ENCODE assay signal across 8 cellular contexts in the genomic region with DNA sequence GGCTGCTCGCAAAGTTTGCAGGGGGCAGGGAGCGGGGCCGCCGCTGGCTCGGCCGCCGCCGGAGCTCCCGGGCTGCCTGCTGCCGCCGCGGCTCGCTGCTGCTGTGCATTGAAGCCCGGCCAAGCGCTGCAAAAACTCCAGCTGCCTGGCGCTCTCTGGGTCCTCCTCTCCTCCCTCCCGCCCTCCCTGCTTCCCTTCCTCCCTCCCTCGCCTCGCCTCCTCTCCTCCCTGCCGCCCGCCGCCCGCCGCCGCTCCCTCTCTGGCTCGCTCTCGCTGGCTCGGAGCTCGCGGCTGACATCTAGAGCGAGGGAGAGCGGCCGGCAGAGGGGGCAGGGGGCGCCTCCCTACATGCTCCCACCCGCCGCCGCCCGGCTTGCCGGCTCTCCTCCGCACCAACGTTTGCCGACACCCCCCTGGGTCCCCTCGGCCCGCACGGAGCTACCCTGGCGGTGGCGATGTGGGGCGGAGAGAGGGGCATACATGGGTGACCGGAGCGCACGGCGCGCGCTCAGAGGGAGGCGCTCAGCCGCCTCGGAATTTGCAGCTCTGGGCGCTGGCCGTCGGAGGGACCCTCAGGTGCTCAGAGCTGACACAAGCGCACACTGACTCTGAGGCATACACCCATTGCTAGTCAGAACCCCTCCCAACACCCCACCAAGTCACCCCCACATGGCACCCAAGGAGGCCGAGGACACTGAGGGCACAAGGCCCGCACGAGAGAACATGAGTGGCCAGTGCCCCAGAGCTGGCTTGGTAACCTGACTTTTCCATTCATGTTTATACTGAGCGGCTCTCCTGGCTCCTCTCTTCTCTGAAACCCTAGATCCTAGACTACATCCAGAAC. TPM values are rescaled to one million over a fixed set of nuclear protein-coding genes. Genes with fewer than 3 reads are reported as not detected.
A peak's percentile ranks its signal among the peaks of the same experiment; 100 is the strongest.
DNase-seq lines count a peak whose midpoint lies in the region; ATAC-seq and TF ChIP-seq lines count a peak whose summit lies in the region.

No MANE protein-coding gene starts in this region.

- peak overlapping the region; percentile 55 for H3K4me3 ChIP-seq in osteoblast (ENCODE audit: insufficient read depth, low read length)

- peaks cover 63% of the 10 kb centered on the region for H3K27me3 Mint-ChIP-seq in activated CD4-positive, alpha-beta memory T cell treated with anti-CD3 and anti-CD28 coated beads, Interleukin-2, amount 10 ng/mL, durations not matched to agents 7 days and 5 days

- no peak overlapping the region for H3K27ac ChIP-seq in osteoblast (ENCODE audit: low read depth, low read length)

- H3K4me3 Mint-ChIP-seq in activated CD4-positive, alpha-beta memory T cell treated with anti-CD3 and anti-CD28 coated beads, Interleukin-2, amount 10 ng/mL, durations not matched to agents 7 days and 5 days, result peak overlapping the region; percentile 32

- peak; percentile 63 for DNase-seq in COR-L47 (lab: John Stamatoyannopoulos, UW)
- peak; percentile 9 for DNase-seq in MV-4-11 (lab: John Stamatoyannopoulos, UW)
- no peak for DNase-seq in activated CD4-positive, alpha-beta memory T cell treated with anti-CD3 and anti-CD28 coated beads, Interleukin-2, amount 10 ng/mL, durations not matched to agents 7 days and 5 days
- peak; percentile 83 for DNase-seq in Right ventricle myocardium inferior (ENCODE audit: missing footprints)
- peak; percentile 98 for DNase-seq in osteoblast (ENCODE audit: insufficient read length, low spot score, missing footprints)
- no peak for DNase-seq in stimulated activated naive CD4-positive, alpha-beta T cell treated with Interleukin-2 at 50 U/mL for 16 hours (lab: John Stamatoyannopoulos, UW)
- no peak for DNase-seq in NCI-H1930 (lab: John Stamatoyannopoulos, UW)

- H3K27me3 ChIP-seq in osteoblast (ENCODE audit: insufficient read depth, low read length), result peaks cover 35% of the 10 kb centered on the region

- peak overlapping the region; percentile 26 for H2AFZ ChIP-seq in osteoblast (ENCODE audit: low read length)

- no peaks in the 10 kb centered on the region for H3K9me3 ChIP-seq in osteoblast (ENCODE audit: low read depth, low read length)

- H3K4me1 Mint-ChIP-seq in activated CD4-positive, alpha-beta memory T cell treated with anti-CD3 and anti-CD28 coated beads, Interleukin-2, amount 10 ng/mL, durations not matched to agents 7 days and 5 days, result peaks cover 15% of the 10 kb centered on the region

- H3K79me2 ChIP-seq in osteoblast (ENCODE audit: insufficient read depth, low read length), result no peaks in the 10 kb centered on the region

- intact Hi-C loops in Right ventricle myocardium inferior (cut with DNase I), result loop anchor here (5.0 kb wide), 3 partner anchors 75 to 180 kb away; no protein-coding TSS in a partner anchor

- H4K20me1 ChIP-seq in osteoblast (ENCODE audit: insufficient read depth, low read length), result no peaks in the 10 kb centered on the region

- peak overlapping the region; percentile 62 for H3K4me2 ChIP-seq in osteoblast (ENCODE audit: insufficient read depth, low read length)

- peak; percentile 85 for ATAC-seq in Right ventricle myocardium inferior
- ATAC-seq in GM21381 (IDR thresholded peaks at IDR 0.05; ENCODE audit: unreplicated experiment), result no peak

- CTCF ChIA-PET in activated CD4-positive, alpha-beta memory T cell treated with anti-CD3 and anti-CD28 coated beads, Interleukin-2, amount 10 ng/mL, durations not matched to agents 7 days and 5 days (lab: Charles Lee), result interaction anchor here (0.9 to 8.5 kb wide), 4 partner anchors 8 to 259 kb away, joined by 3 to 162 read pairs (median 5); no protein-coding TSS in a partner anchor

- H3K27ac Mint-ChIP-seq in activated CD4-positive, alpha-beta memory T cell treated with anti-CD3 and anti-CD28 coated beads, Interleukin-2, amount 10 ng/mL, durations not matched to agents 7 days and 5 days, result no peak overlapping the region

- TF ChIP-seq CTCF in osteoblast (IDR thresholded peaks at IDR 0.05; ENCODE audit: extremely low read depth, low read depth, low read length), result no peak

- peaks cover 3% of the 10 kb centered on the region for H3K4me1 ChIP-seq in osteoblast (ENCODE audit: insufficient read depth, low read length)

- H3K36me3 Mint-ChIP-seq in activated CD4-positive, alpha-beta memory T cell treated with anti-CD3 and anti-CD28 coated beads, Interleukin-2, amount 10 ng/mL, durations not matched to agents 7 days and 5 days (ENCODE audit: low read depth), result no peaks in the 10 kb centered on the region

- H3K9me3 Mint-ChIP-seq in activated CD4-positive, alpha-beta memory T cell treated with anti-CD3 and anti-CD28 coated beads, Interleukin-2, amount 10 ng/mL, durations not matched to agents 7 days and 5 days, result no peaks in the 10 kb centered on the region

- POLR2A ChIA-PET in activated CD4-positive, alpha-beta memory T cell treated with anti-CD3 and anti-CD28 coated beads, Interleukin-2, amount 10 ng/mL, durations not matched to agents 7 days and 5 days (lab: Charles Lee), result no interaction called here

- H3K36me3 ChIP-seq in osteoblast (ENCODE audit: insufficient read depth, low read length), result no peaks in the 10 kb centered on the region

RNA-seq across cellular contexts. Expression of gene PLXNA4, which starts 1.2 kb away (rescaled TPM):
- total RNA-seq in activated CD4-positive, alpha-beta memory T cell treated with anti-CD3 and anti-CD28 coated beads, Interleukin-2, amount 10 ng/mL, durations not matched to agents 7 days and 5 days, result 1 to 10 TPM; 1.2 to 1.4 TPM
- total RNA-seq in Right ventricle myocardium inferior (17.6 TPM), osteoblast (4.3 and 6.5 TPM in 2 replicates)

Comparison
In these comparisons a context has a peak if more than half of its experiments do, and no peak if none do; other contexts are left out.
1. DNase-seq: peak in COR-L47 (single experiment), MV-4-11 (single experiment), Right ventricle myocardium inferior (single experiment) and osteoblast (single experiment); none in activated CD4-positive, alpha-beta memory T cell treated with anti-CD3 and anti-CD28 coated beads, Interleukin-2, amount 10 ng/mL, durations not matched to agents 7 days and 5 days (single experiment), stimulated activated naive CD4-positive, alpha-beta T cell treated with Interleukin-2 at 50 U/mL for 16 hours (single experiment) and NCI-H1930 (0 of 2).